In genomic region chr1:28668956-28669719, GRCh38 we compare ENCODE assay signal across 8 cellular contexts. TPM values are rescaled to one million over a fixed set of nuclear protein-coding genes. Genes with fewer than 3 reads are reported as not detected.
DNase-seq lines count a peak whose midpoint lies in the region; ATAC-seq lines count a peak whose summit lies in the region.

No MANE protein-coding gene starts in this region.

- 0 to 1% methylated on average over 22 to 63 of the region's 63 CpGs for WGBS in aorta, 2 donors

- intact Hi-C loops in head of caudate nucleus (cut with DNase I) = loop anchor here (1.0 to 2.0 kb wide), 2 partner anchors 20 to 26 kb away; partner anchors contain the start of genes RNU11 and TAF12
- intact Hi-C loops in posterior vena cava (cut with DNase I) = no loop called here
- intact Hi-C loops in aorta (cut with DNase I) = loop anchor here in 1 of 2 donors (1.0 to 5.0 kb wide), 2 partner anchors 21 to 68 kb away; partner anchors contain the start of genes RNU11 and YTHDF2

- in situ Hi-C loops in Caki2 (cut with HindIII; ENCODE audit: low pct_unique_long_range_greater_than_20kb, low sequenced_read_pairs) = no loop called here

- H3K27ac ChIP-seq in aorta (ENCODE audit: low read depth in 1 of 2, low read length in 2 of 2) = peak overlapping the region; percentile 88 to 99

- H3K4me1 ChIP-seq in aorta (ENCODE audit: control insufficient read depth in 1 of 2, insufficient read depth in 2 of 2, low read length in 2 of 2) = no peaks in the 10 kb centered on the region

- peak; percentile 52 for DNase-seq in Caki2 (ENCODE audit: low read depth)
- peak; percentile 45 for DNase-seq in HK-2 (ENCODE audit: unreplicated experiment)
- DNase-seq in SHP77 (lab: John Stamatoyannopoulos, UW) = peak; percentile 63 to 82
- peak in 36 of 42 donors; percentile 10 to 69 (median 46) for DNase-seq in head of caudate nucleus
- peak; percentile 88 for DNase-seq in posterior vena cava (ENCODE audit: low spot score)
- DNase-seq in aorta = peak; percentile 67 to 87

- no peaks in the 10 kb centered on the region for H3K27me3 Mint-ChIP-seq in activated naive CD4-positive, alpha-beta T cell treated with anti-CD3 and anti-CD28 coated beads, Interleukin-2, amount 50 U/mL, for 24 hours

- peak overlapping the region; percentile 89 for H3K27ac Mint-ChIP-seq in activated naive CD4-positive, alpha-beta T cell treated with anti-CD3 and anti-CD28 coated beads, Interleukin-2, amount 50 U/mL, for 24 hours

- peaks cover 22% of the 10 kb centered on the region for H3K4me1 Mint-ChIP-seq in activated naive CD4-positive, alpha-beta T cell treated with anti-CD3 and anti-CD28 coated beads, Interleukin-2, amount 50 U/mL, for 24 hours

- no peaks in the 10 kb centered on the region for H3K36me3 Mint-ChIP-seq in activated naive CD4-positive, alpha-beta T cell treated with anti-CD3 and anti-CD28 coated beads, Interleukin-2, amount 50 U/mL, for 24 hours

- no peaks in the 10 kb centered on the region for H3K9me3 Mint-ChIP-seq in activated naive CD4-positive, alpha-beta T cell treated with anti-CD3 and anti-CD28 coated beads, Interleukin-2, amount 50 U/mL, for 24 hours

- peak; percentile 64 for ATAC-seq in GM19463 (IDR thresholded peaks at IDR 0.05; ENCODE audit: unreplicated experiment)
- peak; percentile 74 for ATAC-seq in aorta (ENCODE audit: low FRiP score)

- no peaks in the 10 kb centered on the region for H3K9me3 ChIP-seq in aorta (ENCODE audit: control insufficient read depth, low read length)

- peak overlapping the region; percentile 95 for H3K4me3 Mint-ChIP-seq in activated naive CD4-positive, alpha-beta T cell treated with anti-CD3 and anti-CD28 coated beads, Interleukin-2, amount 50 U/mL, for 24 hours

- peak overlapping the region; percentile 99 to 100 for H3K4me3 ChIP-seq in aorta (ENCODE audit: low read length in 2 of 2)

- no peaks in the 10 kb centered on the region for H3K27me3 ChIP-seq in aorta (ENCODE audit: control insufficient read depth in 1 of 2, insufficient read depth in 2 of 2, low read length in 1 of 2)

- no peaks in the 10 kb centered on the region for H3K36me3 ChIP-seq in aorta (ENCODE audit: control insufficient read depth in 1 of 2, insufficient read depth in 2 of 2, low read length in 1 of 2)

RNA-seq across cellular contexts. Expression of gene GMEB1, which starts 0.6 kb away (rescaled TPM):
- total RNA-seq in Caki2 (2014; rRNA removed; shearing (Covaris generic); ENCODE audit: low replicate concordance) = 6.7 and 7.6 TPM in 2 replicates
- total RNA-seq in posterior vena cava (10 to 100 TPM in 1 of 2 donors, 1 to 10 TPM in 1; 8.7 to 10.6 TPM), aorta (10 to 100 TPM; 11.1 to 11.9 TPM)
- polyA plus RNA-seq in aorta = 1 to 10 TPM; 4.1 to 4.2 TPM

RNA-seq across cellular contexts. Expression of gene RNU11, which starts 20.7 kb away (rescaled TPM):
- total RNA-seq in Caki2 (2014; rRNA removed; shearing (Covaris generic); ENCODE audit: low replicate concordance) = not detected in 2 replicates
- not detected for total RNA-seq in posterior vena cava
- total RNA-seq in aorta = not detected
- polyA plus RNA-seq in aorta = not detected

RNA-seq across cellular contexts. Expression of gene TAF12, which starts 26.3 kb away (rescaled TPM):
- total RNA-seq in Caki2 (2014; rRNA removed; shearing (Covaris generic); ENCODE audit: low replicate concordance) = 19.7 and 27.3 TPM in 2 replicates
- 10 to 100 TPM; 14.9 to 16.5 TPM for total RNA-seq in posterior vena cava
- 10 to 100 TPM; 14.6 to 17.1 TPM for total RNA-seq in aorta
- polyA plus RNA-seq in aorta = 10 to 100 TPM; 17.0 to 21.4 TPM

Comparison
In these comparisons a context has a peak if more than half of its experiments do, and no peak if none do; other contexts are left out.
1. Peak in every context shown above with its lines: DNase-seq, ATAC-seq, H3K4me3 ChIP-seq and H3K27ac ChIP-seq.